Comparison of ENCODE assay signal across 22 cellular contexts in genomic region chr5:6236170-6236793, GRCh38.
"Had no signal": no experiment of that assay in that cellular context is flagged by ENCODE, and none has a peak within 500 bp of the region (broad histone marks: within the 10 kb centered on the region; RNA-seq: fewer than 3 reads in every experiment).

No MANE protein-coding gene starts in this region.

- DNase-seq: activated CD4-positive, alpha-beta T cell treated with anti-CD3 and anti-CD28 coated beads for 1 hour; activated CD8-positive, alpha-beta memory T cell treated with anti-CD3 and anti-CD28 coated beads for 24 hours; activated CD8-positive, alpha-beta memory T cell treated with anti-CD3 and anti-CD28 coated beads, Interleukin-2, amount 50 U/mL, for 4 hours; activated naive CD4-positive, alpha-beta T cell treated with Interleukin-2 at 50 U/mL for 16 hours; activated naive CD8-positive, alpha-beta T cell treated with anti-CD3 and anti-CD28 coated beads for 36 hours; activated T-cell treated with anti-CD3 and anti-CD28 coated beads, Interleukin-2, amount 50 U/mL, for 4 hours; colonic mucosa; foreskin melanocyte; glutamatergic neuron; left ventricle myocardium superior; mammary epithelial cell; midbrain; retina; sigmoid colon; stimulated activated CD4-positive, alpha-beta T cell treated with anti-CD3 and anti-CD28 coated beads, Interleukin-15, amount 100 ng/mL, for 24 hours; stomach; transverse colon; uterus had no signal

- H2AFZ ChIP-seq: hepatocyte had no signal

- H3K4me3 ChIP-seq: colonic mucosa, hepatocyte, sigmoid colon, smooth muscle cell, stomach, transverse colon, uterus had no signal

- ATAC-seq: activated T-cell treated with anti-CD3 and anti-CD28 coated beads, Interleukin-2, amount 50 U/mL, for 4 hours; left ventricle myocardium superior; natural killer cell treated with Interleukin-12 subunit alpha and Interleukin-12 subunit beta and Interleukin-15 and Interleukin-18, amount 100 ng/mL, for 72 hours; stimulated activated memory B cell treated with anti-CD40 and anti-IgM and Interleukin-4, amounts not matched to agents 10 μg/mL and 1 μg/mL and 100 μg/mL, for 72 hours had no signal

- H3K27ac ChIP-seq: colonic mucosa, hepatocyte, sigmoid colon, stomach, transverse colon, uterus had no signal

- H3K27me3 ChIP-seq: colonic mucosa, hepatocyte, sigmoid colon, stomach, transverse colon, uterus had no signal

- H3K9me3 ChIP-seq: colonic mucosa, uterus had no signal

- H3K36me3 ChIP-seq: colonic mucosa, sigmoid colon, stomach, transverse colon, uterus had no signal

- H3K4me1 ChIP-seq: colonic mucosa, sigmoid colon, stomach, transverse colon, uterus had no signal

- H3K79me2 ChIP-seq: hepatocyte had no signal

- H3K4me2 ChIP-seq: hepatocyte, smooth muscle cell had no signal
